In genomic region chr3:98901032-98901464, GRCh38 we compare ENCODE assay signal across 2 cellular contexts.
TF ChIP-seq lines count a peak whose summit lies in the region.

No MANE protein-coding gene starts in this region.

TF ChIP-seq in WTC11, 78 proteins besides CTCF, POLR2A, EP300 and RAD21 (continued from another document):
- TF ChIP-seq FOXP4 (CRISPR knock-in tag; IDR thresholded peaks at IDR 0.05) (no peak), AFF4 (CRISPR knock-in tag; IDR thresholded peaks at IDR 0.05; ENCODE audit: borderline replicate concordance) (0 out of 2 replicates have a peak, but pooled peaks have one; percentile 12), E2F5 (CRISPR knock-in tag; IDR thresholded peaks at IDR 0.05) (no peak), ARID4B (CRISPR knock-in tag; IDR thresholded peaks at IDR 0.05; ENCODE audit: borderline replicate concordance) (no peak), ATF2 (CRISPR knock-in tag; IDR thresholded peaks at IDR 0.05; ENCODE audit: borderline replicate concordance, low read depth) (no peak), ZNF263 (CRISPR knock-in tag; IDR thresholded peaks at IDR 0.05; ENCODE audit: low read depth) (0 out of 2 replicates have a peak, but pooled peaks have one; percentile 39), ZNF232 (CRISPR knock-in tag; IDR thresholded peaks at IDR 0.05) (peak; percentile 48; the same call in 1 of the 2 replicates)

TF ChIP-seq in H1, 55 proteins besides CTCF, POLR2A, EP300 and RAD21 (continued from another document):
- TF ChIP-seq MAX (IDR thresholded peaks at IDR 0.05) (peak; percentile 59), RNF2 (IDR thresholded peaks at IDR 0.05; ENCODE audit: borderline replicate concordance, low read depth, low read length, missing control alignments, poor library complexity, severe bottlenecking) (no peak), SRF (IDR thresholded peaks at IDR 0.05; ENCODE audit: low read depth, low read length) (0 out of 2 replicates have a peak, but pooled peaks have one; percentile 0), BACH1 (IDR thresholded peaks at IDR 0.05; ENCODE audit: low read length) (no peak), SUZ12 (IDR thresholded peaks at IDR 0.05; ENCODE audit: low read length) (no peak; the same call in 1 of the 2 replicates), POLR2AphosphoS5 (IDR thresholded peaks at IDR 0.05; ENCODE audit: low read depth, low read length) (peak; percentile 15; the same call in 1 of the 2 replicates), TCF12 (IDR thresholded peaks at IDR 0.05; ENCODE audit: low read depth, low read length) (no peak), SAP30 (IDR thresholded peaks at IDR 0.05; ENCODE audit: insufficient read depth, insufficient replicate concordance, low read length) (no peak), POU5F1 (IDR thresholded peaks at IDR 0.05; ENCODE audit: low read depth, low read length) (no peak), ATF3 (IDR thresholded peaks at IDR 0.05; ENCODE audit: insufficient read depth, low read depth, low read length) (no peak), KDM4A (IDR thresholded peaks at IDR 0.05; ENCODE audit: low read depth, low read length, severe bottlenecking) (peak; percentile 99), SIRT6 (IDR thresholded peaks at IDR 0.05; ENCODE audit: low read length) (no peak), SIX5 (IDR thresholded peaks at IDR 0.05; ENCODE audit: low read depth, low read length) (no peak), JUN (IDR thresholded peaks at IDR 0.05; ENCODE audit: low read depth, low read length) (no peak), BRCA1 (IDR thresholded peaks at IDR 0.05; ENCODE audit: low read depth, low read length) (no peak), EGR1 (IDR thresholded peaks at IDR 0.05; ENCODE audit: borderline replicate concordance, low read depth, low read length) (peak; percentile 95), CTBP2 (IDR thresholded peaks at IDR 0.05; ENCODE audit: borderline replicate concordance, insufficient read depth, insufficient read length, low read length) (peak; percentile 56), HDAC2 (IDR thresholded peaks at IDR 0.05; ENCODE audit: borderline replicate concordance in 1 of 2, low read depth in 2 of 2, low read length in 2 of 2) (peak in 1 of 2 experiments; percentile 79; a peak in 1 of 4 replicates), CEBPB (IDR thresholded peaks at IDR 0.05; ENCODE audit: low read depth, low read length) (no peak), TBP (IDR thresholded peaks at IDR 0.05; ENCODE audit: low read depth, low read length) (peak; percentile 21; the same call in 1 of the 2 replicates), CHD2 (IDR thresholded peaks at IDR 0.05; ENCODE audit: low read length) (no peak), CBX8 (IDR thresholded peaks at IDR 0.05; ENCODE audit: borderline replicate concordance, low read depth, low read length) (no peak), TAF7 (optimal IDR thresholded peaks at IDR 0.05; ENCODE audit: borderline replicate concordance, low read depth, low read length) (no peak), CREB1 (IDR thresholded peaks at IDR 0.05) (no peak), CHD1 (IDR thresholded peaks at IDR 0.05; ENCODE audit: low read depth, low read length) (no peak), GABPA (IDR thresholded peaks at IDR 0.05; ENCODE audit: borderline replicate concordance, insufficient read depth, low read length) (no peak), SP2 (IDR thresholded peaks at IDR 0.05; ENCODE audit: low read length) (no peak), YY1 (IDR thresholded peaks at IDR 0.05; ENCODE audit: low read depth, low read length) (no peak), PHF8 (conservative IDR thresholded peaks at IDR 0.05; ENCODE audit: low read depth, low read length) (no peak), MAFK (IDR thresholded peaks at IDR 0.05; ENCODE audit: low read depth, low read length) (no peak), KDM1A (IDR thresholded peaks at IDR 0.05; ENCODE audit: borderline replicate concordance, low read length) (no peak), TAF1 (IDR thresholded peaks at IDR 0.05; ENCODE audit: low read depth, low read length) (peak; percentile 25), RXRA (IDR thresholded peaks at IDR 0.05; ENCODE audit: insufficient read depth, low read depth, low read length) (no peak), SP1 (IDR thresholded peaks at IDR 0.05; ENCODE audit: low read depth, low read length) (no peak), RFX5 (IDR thresholded peaks at IDR 0.05; ENCODE audit: borderline replicate concordance, low read depth, low read length) (no peak), SIN3A (conservative IDR thresholded peaks at IDR 0.05 in 1 of 2, IDR thresholded peaks at IDR 0.05 in 1 of 2; ENCODE audit: low read depth in 1 of 2, low read length in 2 of 2) (peak in 1 of 2 experiments; percentile 28; a peak in 2 of 4 replicates), EZH2 (IDR thresholded peaks at IDR 0.05; ENCODE audit: low read depth, low read length, severe bottlenecking) (no peak), RBBP5 (IDR thresholded peaks at IDR 0.05; ENCODE audit: borderline replicate concordance, low read depth, low read length) (peak; percentile 100; the same call in 1 of the 2 replicates)
